In the genomic region with DNA sequence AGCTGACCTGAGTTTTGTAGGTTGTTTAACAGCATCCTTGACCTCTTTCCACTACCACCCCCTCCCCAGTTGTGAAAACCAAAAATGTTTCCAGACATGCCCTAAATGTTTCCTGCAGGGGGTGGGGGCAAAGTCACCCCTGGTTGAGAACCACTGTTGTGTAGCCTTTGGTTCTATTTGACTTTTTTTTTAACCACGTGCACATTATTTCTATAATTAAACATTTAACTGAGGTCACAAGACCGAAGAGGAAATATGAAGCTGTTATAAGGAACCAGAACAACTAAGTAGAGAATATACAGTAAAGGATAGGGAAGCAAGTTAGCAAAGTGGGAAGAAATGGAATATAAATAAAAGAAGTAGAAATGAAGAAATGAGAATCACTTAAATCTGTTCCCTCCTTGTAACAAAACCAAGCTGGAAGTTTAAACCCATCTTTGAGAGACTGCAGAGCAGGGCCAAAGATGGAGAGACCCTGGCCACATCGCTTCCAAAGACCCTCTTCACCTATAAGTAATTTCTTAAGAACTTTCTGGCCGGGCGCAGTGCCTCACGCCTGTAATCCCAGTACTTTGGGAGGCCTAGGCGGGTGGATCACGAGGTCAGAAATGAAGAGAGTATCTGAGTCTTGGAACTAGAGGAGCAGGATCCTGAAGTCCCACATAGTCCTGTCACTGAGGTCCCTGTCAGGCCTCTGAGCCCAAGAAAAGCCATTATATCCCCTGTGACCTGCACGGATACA, we compare ENCODE assay signal across 17 cellular contexts. TPM values are rescaled to one million over a fixed set of nuclear protein-coding genes. Genes with fewer than 3 reads are reported as not detected.
DNase-seq lines count a peak whose midpoint lies in the region; ATAC-seq and TF ChIP-seq lines count a peak whose summit lies in the region.
"Had no signal": no experiment of that assay in that cellular context is flagged by ENCODE, and none has a peak within 500 bp of the region (broad histone marks: within the 10 kb centered on the region; RNA-seq: fewer than 3 reads in every experiment).

No MANE protein-coding gene starts in this region.

- H3K9ac ChIP-seq in OCI-LY3 (ENCODE audit: low read length): no peak overlapping the region
- H3K9ac ChIP-seq: SK-N-SH had no signal

- peaks cover 11 to 13% of the 10 kb centered on the region in 2 donors for H3K36me3 Mint-ChIP-seq in activated T-cell treated with anti-CD3 and anti-CD28 coated beads, Interleukin-2, amount 50 U/mL, for 72 hours (ENCODE audit: insufficient read depth in 2 of 2)
- peaks cover 5% of the 10 kb centered on the region for H3K36me3 Mint-ChIP-seq in activated T-cell treated with anti-CD3 and anti-CD28 coated beads, Interleukin-2, amount 50 U/mL, for 4 hours (ENCODE audit: insufficient read depth)
- peaks cover 14% of the 10 kb centered on the region for H3K36me3 Mint-ChIP-seq in stimulated activated naive CD8-positive, alpha-beta T cell treated with anti-CD3 and anti-CD28 coated beads, Interleukin-15, Interleukin-2, amounts not matched to agents 100 ng/mL and 50 ng/mL, for 24 hours (ENCODE audit: low read depth)
- peaks cover 17% of the 10 kb centered on the region for H3K36me3 Mint-ChIP-seq in activated CD8-positive, alpha-beta memory T cell treated with anti-CD3 and anti-CD28 coated beads, Interleukin-2, amount 10 ng/mL, durations not matched to agents 7 days and 5 days

- H4K20me1 ChIP-seq in OCI-LY3 (ENCODE audit: insufficient read depth, low read length): no peaks in the 10 kb centered on the region

- H3K4me1 ChIP-seq in OCI-LY3 (ENCODE audit: low read length) (peaks cover 29% of the 10 kb centered on the region), left lung (peaks cover 0 to 31% of the 10 kb centered on the region in 2 donors)

- CTCF ChIA-PET in activated CD8-positive, alpha-beta memory T cell treated with anti-CD3 and anti-CD28 coated beads, Interleukin-2, amount 10 ng/mL, durations not matched to agents 7 days and 5 days (lab: Charles Lee): interaction anchor here (1.0 to 2.2 kb wide), 4 partner anchors 10 to 120 kb away, joined by 3 to 14 read pairs (median 6); a partner anchor contains a TSS

- H3K4me3 ChIP-seq in OCI-LY3 (ENCODE audit: low read length) (no peak overlapping the region), left lung (no peak overlapping the region), brain microvascular endothelial cell (ENCODE audit: low read depth, low read length) (no peak overlapping the region)
- H3K4me3 ChIP-seq: thoracic aorta had no signal

- DNase-seq in activated T-cell treated with anti-CD3 and anti-CD28 coated beads, Interleukin-2, amount 50 U/mL, for 72 hours: no peak
- no peak for DNase-seq in activated T-cell treated with anti-CD3 and anti-CD28 coated beads, Interleukin-2, amount 50 U/mL, for 4 hours
- DNase-seq in left lung (no peak), 8988T (no peak), brain microvascular endothelial cell (no peak)
- DNase-seq in activated CD8-positive, alpha-beta memory T cell treated with anti-CD3 and anti-CD28 coated beads, Interleukin-2, amount 10 ng/mL, durations not matched to agents 7 days and 5 days: no peak
- DNase-seq: DMS153, HFFc6, hypothalamus, NCI-H2107, SK-N-SH had no signal

- ATAC-seq in activated T-cell treated with anti-CD3 and anti-CD28 coated beads, Interleukin-2, amount 50 U/mL, for 72 hours (replicated peaks in 1 of 2): no peak
- ATAC-seq in activated T-cell treated with anti-CD3 and anti-CD28 coated beads, Interleukin-2, amount 50 U/mL, for 4 hours: no peak
- ATAC-seq in left lung: peak; percentile 74
- no peak for ATAC-seq in activated CD8-positive, alpha-beta memory T cell treated with anti-CD3 and anti-CD28 coated beads, Interleukin-2, amount 10 ng/mL, durations not matched to agents 7 days and 5 days
- ATAC-seq: left lobe of liver had no signal

- H3K4me1 Mint-ChIP-seq in activated T-cell treated with anti-CD3 and anti-CD28 coated beads, Interleukin-2, amount 50 U/mL, for 72 hours (ENCODE audit: low read depth): peaks cover 55% of the 10 kb centered on the region
- H3K4me1 Mint-ChIP-seq in activated T-cell treated with anti-CD3 and anti-CD28 coated beads, Interleukin-2, amount 50 U/mL, for 4 hours (ENCODE audit: low read depth): peaks cover 58% of the 10 kb centered on the region
- peaks cover 65% of the 10 kb centered on the region for H3K4me1 Mint-ChIP-seq in stimulated activated naive CD8-positive, alpha-beta T cell treated with anti-CD3 and anti-CD28 coated beads, Interleukin-15, Interleukin-2, amounts not matched to agents 100 ng/mL and 50 ng/mL, for 24 hours (ENCODE audit: low read depth)
- H3K4me1 Mint-ChIP-seq in activated CD8-positive, alpha-beta memory T cell treated with anti-CD3 and anti-CD28 coated beads, Interleukin-2, amount 10 ng/mL, durations not matched to agents 7 days and 5 days: peaks cover 48% of the 10 kb centered on the region

- peak overlapping the region in 1 of 2 donors; percentile 38 for H3K4me3 Mint-ChIP-seq in activated T-cell treated with anti-CD3 and anti-CD28 coated beads, Interleukin-2, amount 50 U/mL, for 72 hours
- H3K4me3 Mint-ChIP-seq in activated T-cell treated with anti-CD3 and anti-CD28 coated beads, Interleukin-2, amount 50 U/mL, for 4 hours: no peak overlapping the region
- H3K4me3 Mint-ChIP-seq in stimulated activated naive CD8-positive, alpha-beta T cell treated with anti-CD3 and anti-CD28 coated beads, Interleukin-15, Interleukin-2, amounts not matched to agents 100 ng/mL and 50 ng/mL, for 24 hours: peak overlapping the region; percentile 58
- no peak overlapping the region for H3K4me3 Mint-ChIP-seq in activated CD8-positive, alpha-beta memory T cell treated with anti-CD3 and anti-CD28 coated beads, Interleukin-2, amount 10 ng/mL, durations not matched to agents 7 days and 5 days
- H3K4me3 Mint-ChIP-seq: HFFc6 had no signal

- in situ Hi-C loops in brain microvascular endothelial cell (cut with HindIII; ENCODE audit: low pct_ligation_motif_present, low sequenced_read_pairs): no loop called here

- H3K79me2 ChIP-seq in OCI-LY3 (ENCODE audit: low read length): no peaks in the 10 kb centered on the region

- H3K9me3 Mint-ChIP-seq in activated T-cell treated with anti-CD3 and anti-CD28 coated beads, Interleukin-2, amount 50 U/mL, for 72 hours: peaks cover 2 to 6% of the 10 kb centered on the region in 2 donors
- H3K9me3 Mint-ChIP-seq in activated T-cell treated with anti-CD3 and anti-CD28 coated beads, Interleukin-2, amount 50 U/mL, for 4 hours: no peaks in the 10 kb centered on the region
- peaks cover 5% of the 10 kb centered on the region for H3K9me3 Mint-ChIP-seq in stimulated activated naive CD8-positive, alpha-beta T cell treated with anti-CD3 and anti-CD28 coated beads, Interleukin-15, Interleukin-2, amounts not matched to agents 100 ng/mL and 50 ng/mL, for 24 hours
- no peaks in the 10 kb centered on the region for H3K9me3 Mint-ChIP-seq in activated CD8-positive, alpha-beta memory T cell treated with anti-CD3 and anti-CD28 coated beads, Interleukin-2, amount 10 ng/mL, durations not matched to agents 7 days and 5 days (ENCODE audit: low read depth)

- H3K9me3 ChIP-seq in OCI-LY3 (ENCODE audit: insufficient read depth, low read length) (no peaks in the 10 kb centered on the region), left lung (no peaks in the 10 kb centered on the region)
- H3K9me3 ChIP-seq: neutrophil, SK-N-SH, thoracic aorta had no signal

- intact Hi-C loops in left lung (cut with DNase I): no loop called here

- H3K27me3 Mint-ChIP-seq in activated T-cell treated with anti-CD3 and anti-CD28 coated beads, Interleukin-2, amount 50 U/mL, for 72 hours (ENCODE audit: low read depth): no peaks in the 10 kb centered on the region
- no peaks in the 10 kb centered on the region for H3K27me3 Mint-ChIP-seq in activated T-cell treated with anti-CD3 and anti-CD28 coated beads, Interleukin-2, amount 50 U/mL, for 4 hours (ENCODE audit: low read depth)
- no peaks in the 10 kb centered on the region for H3K27me3 Mint-ChIP-seq in stimulated activated naive CD8-positive, alpha-beta T cell treated with anti-CD3 and anti-CD28 coated beads, Interleukin-15, Interleukin-2, amounts not matched to agents 100 ng/mL and 50 ng/mL, for 24 hours
- no peaks in the 10 kb centered on the region for H3K27me3 Mint-ChIP-seq in activated CD8-positive, alpha-beta memory T cell treated with anti-CD3 and anti-CD28 coated beads, Interleukin-2, amount 10 ng/mL, durations not matched to agents 7 days and 5 days

- H3K36me3 ChIP-seq in OCI-LY3 (replicated peaks; ENCODE audit: low read depth, low read length) (no peaks in the 10 kb centered on the region), left lung (no peaks in the 10 kb centered on the region), brain microvascular endothelial cell (replicated peaks) (no peaks in the 10 kb centered on the region)
- H3K36me3 ChIP-seq: neutrophil, thoracic aorta had no signal

- H3K27ac ChIP-seq in OCI-LY3 (ENCODE audit: low read length) (no peak overlapping the region), left lung (peak overlapping the region; percentile 51 to 52), brain microvascular endothelial cell (no peak overlapping the region)
- H3K27ac ChIP-seq: neutrophil, thoracic aorta had no signal

- peak overlapping the region; percentile 27 for H3K4me2 ChIP-seq in OCI-LY3 (ENCODE audit: low read length)
- H3K4me2 ChIP-seq: SK-N-SH had no signal

- H3K27ac Mint-ChIP-seq in activated T-cell treated with anti-CD3 and anti-CD28 coated beads, Interleukin-2, amount 50 U/mL, for 72 hours: peak overlapping the region; percentile 93
- peak overlapping the region; percentile 91 for H3K27ac Mint-ChIP-seq in stimulated activated naive CD8-positive, alpha-beta T cell treated with anti-CD3 and anti-CD28 coated beads, Interleukin-15, Interleukin-2, amounts not matched to agents 100 ng/mL and 50 ng/mL, for 24 hours
- no peak overlapping the region for H3K27ac Mint-ChIP-seq in activated CD8-positive, alpha-beta memory T cell treated with anti-CD3 and anti-CD28 coated beads, Interleukin-2, amount 10 ng/mL, durations not matched to agents 7 days and 5 days

- H3K27me3 ChIP-seq in OCI-LY3 (ENCODE audit: low read depth, low read length): no peaks in the 10 kb centered on the region
- H3K27me3 ChIP-seq in left lung: no peaks in the 10 kb centered on the region
- no peaks in the 10 kb centered on the region for H3K27me3 ChIP-seq in brain microvascular endothelial cell (replicated peaks)
- H3K27me3 ChIP-seq: neutrophil had no signal

- TF ChIP-seq CTCF in OCI-LY3 (IDR thresholded peaks at IDR 0.05; ENCODE audit: low read depth, low read length) (no peak), left lung (IDR thresholded peaks at IDR 0.05) (no peak), brain microvascular endothelial cell (IDR thresholded peaks at IDR 0.05; ENCODE audit: low read depth, low read length, missing control alignments) (no peak)

- no peak overlapping the region for H2AFZ ChIP-seq in OCI-LY3 (ENCODE audit: low read depth, low read length)

RNA-seq across cellular contexts. Expression of a gene that starts 14.4 kb away (rescaled TPM):
- 10 to 100 TPM; 61.4 to 65.6 TPM for total RNA-seq in activated T-cell treated with anti-CD3 and anti-CD28 coated beads, Interleukin-2, amount 50 U/mL, for 72 hours
- 10 to 100 TPM; 21.8 to 23.8 (median 22.9) TPM for total RNA-seq in activated T-cell treated with anti-CD3 and anti-CD28 coated beads, Interleukin-2, amount 50 U/mL, for 4 hours
- total RNA-seq in left lung: 1 to 10 TPM in 1 of 2 donors, under 1 TPM in 1; 0.99 to 2.4 TPM
- 100 to 1,000 TPM; 144 to 155 TPM for total RNA-seq in activated CD8-positive, alpha-beta memory T cell treated with anti-CD3 and anti-CD28 coated beads, Interleukin-2, amount 10 ng/mL, durations not matched to agents 7 days and 5 days
- total RNA-seq: HFFc6, M059J had no signal

RNA-seq across cellular contexts. Expression of a gene that starts 18.1 kb away (rescaled TPM):
- total RNA-seq in activated T-cell treated with anti-CD3 and anti-CD28 coated beads, Interleukin-2, amount 50 U/mL, for 72 hours: 10 to 100 TPM; 28.7 to 31.9 TPM
- total RNA-seq in activated T-cell treated with anti-CD3 and anti-CD28 coated beads, Interleukin-2, amount 50 U/mL, for 4 hours: 1 to 10 TPM; 1.8 to 4.5 (median 3.9) TPM
- 1 to 10 TPM; 3.4 to 4.0 TPM for total RNA-seq in left lung
- 10 to 100 TPM; 11.4 to 11.9 TPM for total RNA-seq in activated CD8-positive, alpha-beta memory T cell treated with anti-CD3 and anti-CD28 coated beads, Interleukin-2, amount 10 ng/mL, durations not matched to agents 7 days and 5 days

RNA-seq across cellular contexts. Expression of a gene that starts 21.5 kb away (rescaled TPM):
- 1,000 to 10,000 TPM; 5,353 to 9,709 TPM for total RNA-seq in activated T-cell treated with anti-CD3 and anti-CD28 coated beads, Interleukin-2, amount 50 U/mL, for 72 hours
- total RNA-seq in activated T-cell treated with anti-CD3 and anti-CD28 coated beads, Interleukin-2, amount 50 U/mL, for 4 hours: over 10,000 TPM; 12,907 to 15,791 (median 13,372) TPM
- over 10,000 TPM; 27,227 to 27,465 TPM for total RNA-seq in left lung
- total RNA-seq in activated CD8-positive, alpha-beta memory T cell treated with anti-CD3 and anti-CD28 coated beads, Interleukin-2, amount 10 ng/mL, durations not matched to agents 7 days and 5 days: over 10,000 TPM in 1 of 2 experiments, 1,000 to 10,000 TPM in 1; 6,751 to 13,083 TPM

RNA-seq across cellular contexts. Expression of a gene that starts 21.8 kb away (rescaled TPM):
- 10 to 100 TPM in 1 of 2 donors, 1 to 10 TPM in 1; 9.5 to 10.8 TPM for total RNA-seq in activated T-cell treated with anti-CD3 and anti-CD28 coated beads, Interleukin-2, amount 50 U/mL, for 72 hours
- 10 to 100 TPM; 11.1 to 12.5 (median 12.0) TPM for total RNA-seq in activated T-cell treated with anti-CD3 and anti-CD28 coated beads, Interleukin-2, amount 50 U/mL, for 4 hours
- total RNA-seq in left lung: 10 to 100 TPM; 24.7 to 25.6 TPM
- total RNA-seq in activated CD8-positive, alpha-beta memory T cell treated with anti-CD3 and anti-CD28 coated beads, Interleukin-2, amount 10 ng/mL, durations not matched to agents 7 days and 5 days: 10 to 100 TPM; 28.7 to 29.4 TPM

RNA-seq across cellular contexts. Expression of a gene that starts 28.7 kb away (rescaled TPM):
- total RNA-seq in activated T-cell treated with anti-CD3 and anti-CD28 coated beads, Interleukin-2, amount 50 U/mL, for 72 hours: 10 to 100 TPM; 12.0 to 15.1 TPM
- 1 to 10 TPM; 1.1 to 1.2 (median 1.2) TPM for total RNA-seq in activated T-cell treated with anti-CD3 and anti-CD28 coated beads, Interleukin-2, amount 50 U/mL, for 4 hours
- total RNA-seq in left lung: 1 to 10 TPM; 1.5 to 3.1 TPM
- 10 to 100 TPM; 14.5 to 21.1 TPM for total RNA-seq in activated CD8-positive, alpha-beta memory T cell treated with anti-CD3 and anti-CD28 coated beads, Interleukin-2, amount 10 ng/mL, durations not matched to agents 7 days and 5 days

Comparison
In these comparisons a context has a peak if more than half of its experiments do, and no peak if none do; other contexts are left out.
1. H3K27ac ChIP-seq: peak in left lung (2 of 2); none in OCI-LY3 (single experiment) and brain microvascular endothelial cell (single experiment).
2. RNA of a gene that starts 14.4 kb away (total RNA-seq): 144 to 155 TPM in activated CD8-positive, alpha-beta memory T cell treated with anti-CD3 and anti-CD28 coated beads, Interleukin-2, amount 10 ng/mL, durations not matched to agents 7 days and 5 days, 61.4 to 65.6 TPM in activated T-cell treated with anti-CD3 and anti-CD28 coated beads, Interleukin-2, amount 50 U/mL, for 72 hours and 21.8 to 23.8 TPM in activated T-cell treated with anti-CD3 and anti-CD28 coated beads, Interleukin-2, amount 50 U/mL, for 4 hours; 0.99 to 2.4 TPM in left lung; every median in the first group is over 4 times any median in the second.